Comparison of ENCODE assay signal across 8 cellular contexts in the genomic region with DNA sequence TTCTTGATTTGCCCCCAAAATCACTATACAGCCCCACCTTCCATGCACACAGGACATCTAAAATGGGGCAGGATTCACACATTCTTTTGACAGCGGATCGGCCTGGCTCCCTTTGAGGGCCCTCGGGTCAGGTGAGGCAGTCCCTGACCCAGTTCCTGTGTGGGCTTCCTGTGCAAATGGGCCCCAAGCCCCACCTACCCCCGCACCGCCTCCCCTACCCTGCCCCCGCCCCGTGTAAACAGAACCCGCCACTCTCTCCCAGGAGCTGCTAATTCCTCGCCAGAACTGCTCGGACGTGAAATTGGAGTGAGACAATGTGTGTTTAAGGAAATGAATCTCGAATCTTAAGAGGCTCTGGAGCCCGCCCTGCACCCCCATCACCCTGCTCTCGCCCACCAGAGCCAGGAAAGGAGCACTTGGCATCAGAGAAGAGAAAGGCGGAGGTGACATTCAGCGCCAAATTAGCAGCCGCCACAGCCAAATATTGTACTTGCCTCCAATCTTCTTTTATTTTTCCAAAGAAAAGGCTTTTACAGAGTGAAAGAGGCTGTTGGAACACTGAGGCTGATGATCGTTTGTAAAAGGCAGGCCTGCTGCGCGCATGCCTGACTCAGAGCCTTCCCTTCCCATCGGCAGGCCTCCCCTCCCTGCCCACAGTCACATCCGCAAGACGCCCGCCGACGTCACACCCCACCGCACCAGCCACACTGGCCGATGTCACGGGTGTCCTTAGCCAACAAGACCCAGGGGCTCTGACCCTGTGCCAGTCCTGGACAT.
DNase-seq lines count a peak whose midpoint lies in the region; ATAC-seq lines count a peak whose summit lies in the region.

No MANE protein-coding gene starts in this region.

- ATAC-seq in HG03342 (IDR thresholded peaks at IDR 0.05; ENCODE audit: unreplicated experiment) (no peak), GM18502 (IDR thresholded peaks at IDR 0.05; ENCODE audit: poor library complexity, unreplicated experiment) (no peak)

- DNase-seq in Ammon's horn (ENCODE audit: low spot score), result peak; percentile 64
- peak; percentile 55 for DNase-seq in activated CD4-positive, alpha-beta T cell treated with anti-CD3 and anti-CD28 coated beads for 1 hour
- DNase-seq in central memory CD4-positive, alpha-beta T cell, result peak; percentile 70
- DNase-seq in midbrain (lab: John Stamatoyannopoulos, UW), result peak; percentile 40
- DNase-seq in stimulated activated CD8-positive, alpha-beta memory T cell treated with anti-CD3 and anti-CD28 coated beads, Interleukin-15, amount 100 ng/mL, for 4 hours (ENCODE audit: low read depth in 2 of 2), result peak; percentile 38 to 56
- no peak for DNase-seq in NCI-H2081 treated with DMSO at 0.1 percent for 48 hours (lab: John Stamatoyannopoulos, UW)
